ENCODE assay signal across 8 cellular contexts in genomic region chrX:53422091-53422914, GRCh38. TPM values are rescaled to one million over a fixed set of nuclear protein-coding genes. Genes with fewer than 3 reads are reported as not detected.
A peak's percentile ranks its signal among the peaks of the same experiment; 100 is the strongest.
DNase-seq lines count a peak whose midpoint lies in the region; ATAC-seq and TF ChIP-seq lines count a peak whose summit lies in the region.

TSS of gene RIBC1 (plus strand) at chrX:53422873. CDS start at chrX:53426277, 3,404 bp downstream.
TSS of gene SMC1A (minus strand) at chrX:53422654. CDS start at chrX:53422600, 54 bp downstream.

- peaks cover 8% of the 10 kb centered on the region for H3K36me3 Mint-ChIP-seq in type B pancreatic cell

- peak within 1 kb of the TSS; percentile 99 for H3K4me3 Mint-ChIP-seq in type B pancreatic cell

- no peaks in the 10 kb centered on the region for H3K27me3 ChIP-seq in heart right ventricle

- no peaks in the 10 kb centered on the region for H3K9me3 ChIP-seq in heart right ventricle

- H3K27ac ChIP-seq in heart right ventricle = peak within 1 kb of the TSS; percentile 81 to 96 (median 92)

- peak; percentile 87 for DNase-seq in NCI-H146 treated with DMSO at 0.1 percent for 48 hours (lab: John Stamatoyannopoulos, UW; ENCODE audit: unreplicated experiment)
- peak; percentile 89 to 99 (median 93) for DNase-seq in T-helper 1 cell
- DNase-seq in amniotic stem cell (lab: John Stamatoyannopoulos, UW) = peak; percentile 95
- peak; percentile 94 to 97 for DNase-seq in heart right ventricle
- DNase-seq in pons (ENCODE audit: low spot score) = peak; percentile 92
- peak; percentile 94 for DNase-seq in type B pancreatic cell (ENCODE audit: extremely low spot score, unreplicated experiment)

- H3K4me1 ChIP-seq in heart right ventricle = peaks cover 0 to 29% (median 14%) of the 10 kb centered on the region in 9 donors

- H3K4me3 ChIP-seq in heart right ventricle = peak within 1 kb of the TSS; percentile 50 to 83 (median 70)

- ATAC-seq in HG02884 (IDR thresholded peaks at IDR 0.05; ENCODE audit: unreplicated experiment) (peak; percentile 91), heart right ventricle (peak; percentile 97 to 99 (median 98))

- no peaks in the 10 kb centered on the region for H3K9me3 Mint-ChIP-seq in type B pancreatic cell

- H3K27me3 Mint-ChIP-seq in type B pancreatic cell = no peaks in the 10 kb centered on the region

- no peak for TF ChIP-seq CTCF in heart right ventricle (IDR thresholded peaks at IDR 0.05)
- TF ChIP-seq CTCF in type B pancreatic cell (conservative IDR thresholded peaks at IDR 0.05) = no peak

- H3K4me1 Mint-ChIP-seq in type B pancreatic cell (ENCODE audit: unreplicated experiment) = peaks cover 9% of the 10 kb centered on the region

- TF ChIP-seq POLR2A in GM15510 (IDR thresholded peaks at IDR 0.05; ENCODE audit: borderline replicate concordance, extremely low read depth, insufficient read length) = peak; percentile 74

- WGBS in heart right ventricle, 2 donors = 0% methylated on average over 62 to 76 of the region's 78 CpGs

- intact Hi-C loops in heart right ventricle (cut with DNase I) = loop anchor here in 1 of 10 donors (10.0 kb wide), 1 partner anchor 198 kb away; the partner anchor contains the start of gene KDM5C

- peak within 1 kb of the TSS; percentile 96 for H3K27ac Mint-ChIP-seq in type B pancreatic cell

- H3K36me3 ChIP-seq in heart right ventricle = peaks cover 0 to 8% (median 0%) of the 10 kb centered on the region in 9 donors

RNA-seq across cellular contexts. Expression of gene RIBC1, which starts in this region (rescaled TPM):
- 1 to 10 TPM in 2 of 10 donors, under 1 TPM in 8; 0.28 to 1.6 (median 0.52) TPM for total RNA-seq in heart right ventricle
- polyA plus RNA-seq in heart right ventricle = under 1 TPM; 0.44 to 0.58 TPM
- 1.9 and 2.7 TPM in 2 replicates for total RNA-seq in type B pancreatic cell (ENCODE audit: low replicate concordance)

RNA-seq across cellular contexts. Expression of gene SMC1A, which starts in this region (rescaled TPM):
- total RNA-seq in heart right ventricle (10 to 100 TPM; 27.4 to 55.1 (median 35.8) TPM), type B pancreatic cell (ENCODE audit: low replicate concordance) (56.0 and 87.6 TPM in 2 replicates)
- 10 to 100 TPM in 1 of 2 donors, 1 to 10 TPM in 1; 9.5 to 22.4 TPM for polyA plus RNA-seq in heart right ventricle

Comparison
In these comparisons a context has a peak if more than half of its experiments do, and no peak if none do; other contexts are left out.
1. Peak in every context shown above with its lines: DNase-seq, ATAC-seq, H3K4me3 ChIP-seq and H3K27ac ChIP-seq.